Comparison of ENCODE assay signal across 8 cellular contexts in genomic region chr2:88190808-88191721, GRCh38. TPM values are rescaled to one million over a fixed set of nuclear protein-coding genes. Genes with fewer than 3 reads are reported as not detected.
DNase-seq lines count a peak whose midpoint lies in the region; ATAC-seq, FAIRE-seq and TF ChIP-seq lines count a peak whose summit lies in the region.

No MANE protein-coding gene starts in this region.

- H3K9me3 ChIP-seq in kidney (ENCODE audit: control insufficient read depth in 1 of 2, low read length in 2 of 2) (no peaks in the 10 kb centered on the region), uterus (no peaks in the 10 kb centered on the region)

- no peaks in the 10 kb centered on the region for H3K27me3 ChIP-seq in uterus

- no peak overlapping the region for H3K27ac ChIP-seq in kidney (ENCODE audit: low read depth in 2 of 2, low read length in 2 of 2)
- H3K27ac ChIP-seq in uterus = no peak overlapping the region

- H3K9ac ChIP-seq in kidney (ENCODE audit: low read length in 2 of 2) = no peak overlapping the region

- no peak for TF ChIP-seq POLR2A in uterus (IDR thresholded peaks at IDR 0.05)

- intact Hi-C loops in kidney (cut with DNase I) (no loop called here), uterus (cut with DNase I; ENCODE audit: low total_unique reads) (no loop called here)

- no peak overlapping the region for H3K4me3 ChIP-seq in kidney (ENCODE audit: low read length in 2 of 2)
- H3K4me3 ChIP-seq in uterus = no peak overlapping the region

- no peak for FAIRE-seq in kidney (lab: Jason Lieb, UNC)

- DNase-seq in 8988T (peak; percentile 60), EH (ENCODE audit: low read depth) (peak; percentile 44), NCI-H1105 (lab: John Stamatoyannopoulos, UW) (peak; percentile 31), astrocyte of the hippocampus (ENCODE audit: low read depth, low spot score) (peak; percentile 68), kidney (no peak), uterus (no peak)

- H3K4me1 ChIP-seq in kidney (ENCODE audit: control insufficient read depth in 1 of 2, insufficient read depth in 1 of 2, low read depth in 1 of 2, low read length in 2 of 2) (no peaks in the 10 kb centered on the region), uterus (no peaks in the 10 kb centered on the region)

- peak; percentile 48 for TF ChIP-seq CTCF in kidney (IDR thresholded peaks at IDR 0.05; ENCODE audit: borderline replicate concordance, extremely low read depth, insufficient read depth)
- peak in 3 of 4 experiments; percentile 7 to 41 (median 8) for TF ChIP-seq CTCF in uterus (IDR thresholded peaks at IDR 0.05)

- H3K36me3 ChIP-seq in kidney (ENCODE audit: control insufficient read depth in 1 of 2, insufficient read depth in 2 of 2, low read length in 2 of 2) = peaks cover 0 to under 1% of the 10 kb centered on the region in 2 donors
- H3K36me3 ChIP-seq in uterus = no peaks in the 10 kb centered on the region

- ATAC-seq in HG02798 (IDR thresholded peaks at IDR 0.05; ENCODE audit: poor library complexity, unreplicated experiment) = no peak
- no peak for ATAC-seq in HG02623 (IDR thresholded peaks at IDR 0.05; ENCODE audit: unreplicated experiment)

RNA-seq across cellular contexts. Expression of gene THNSL2, which starts 20.9 kb away (rescaled TPM):
- total RNA-seq in kidney (26.7 TPM), uterus (10 to 100 TPM in 3 of 4 donors, 1 to 10 TPM in 1; 5.0 to 32.1 (median 15.8) TPM)
- 52.3 TPM for polyA plus RNA-seq in kidney (ENCODE audit: insufficient read depth, low read depth, low replicate concordance)

Comparison
In these comparisons a context has a peak if more than half of its experiments do, and no peak if none do; other contexts are left out.
1. DNase-seq: peak in 8988T (single experiment), EH (single experiment), NCI-H1105 (single experiment) and astrocyte of the hippocampus (single experiment); none in kidney (single experiment) and uterus (0 of 2).